1 cellular context compared by ENCODE assay signal in genomic region chr2:64643838-64644219, GRCh38.
TF ChIP-seq lines count a peak whose summit lies in the region.

No MANE protein-coding gene starts in this region.

TF ChIP-seq in K562, 482 proteins besides CTCF, POLR2A, EP300 and RAD21 (continued from another document and continues in another):
- TF ChIP-seq ZBTB40 (IDR thresholded peaks at IDR 0.05) (no peak), ZBTB40 (CRISPR knock-in tag; IDR thresholded peaks at IDR 0.05) (no peak), ZNF436 (CRISPR knock-in tag; IDR thresholded peaks at IDR 0.05) (no peak), ZNF589 (CRISPR knock-in tag; IDR thresholded peaks at IDR 0.05; ENCODE audit: low read depth) (peak; percentile 79), HNRNPK (IDR thresholded peaks at IDR 0.05; ENCODE audit: low read depth, low read length, poor library complexity, severe bottlenecking) (no peak), ZNF76 (CRISPR knock-in tag; IDR thresholded peaks at IDR 0.05; ENCODE audit: borderline replicate concordance) (no peak), CCAR2 (IDR thresholded peaks at IDR 0.05; ENCODE audit: low read depth, low read length) (no peak), ZNF609 (CRISPR knock-in tag; IDR thresholded peaks at IDR 0.05; ENCODE audit: borderline replicate concordance) (0 out of 2 replicates have a peak, but pooled peaks have one; percentile 12), ZNF449 (CRISPR knock-in tag; IDR thresholded peaks at IDR 0.05) (0 out of 2 replicates have a peak, but pooled peaks have one; percentile 54), PRDM10 (IDR thresholded peaks at IDR 0.05; ENCODE audit: partially characterized antibody) (peak; percentile 30), NR0B1 (IDR thresholded peaks at IDR 0.05; ENCODE audit: partially characterized antibody) (no peak), ZNF639 (CRISPR knock-in tag; conservative IDR thresholded peaks at IDR 0.05 in 1 of 2, IDR thresholded peaks at IDR 0.05 in 1 of 2) (0 out of 4 replicates have a peak, but pooled peaks of 1 of the 2 experiments have one; percentile 16), CCNT2 (IDR thresholded peaks at IDR 0.05; ENCODE audit: borderline replicate concordance, extremely low read depth, insufficient read length, low read depth, low read length) (no peak), NFYB (IDR thresholded peaks at IDR 0.05; ENCODE audit: extremely low read depth, insufficient read length) (no peak), CREB1 (IDR thresholded peaks at IDR 0.05) (no peak), CREB1 (CRISPR knock-in tag; IDR thresholded peaks at IDR 0.05) (no peak), RBBP5 (IDR thresholded peaks at IDR 0.05; ENCODE audit: borderline replicate concordance, insufficient read depth, low read length, poor library complexity, severe bottlenecking) (no peak), PTTG1 (tag; IDR thresholded peaks at IDR 0.05; ENCODE audit: low read depth) (no peak), ZNF280A (IDR thresholded peaks at IDR 0.05; ENCODE audit: low read depth, partially characterized antibody) (no peak), HINFP (tag; conservative IDR thresholded peaks at IDR 0.05; ENCODE audit: low read depth) (0 out of 2 replicates have a peak, but pooled peaks have one; percentile 20)
